1 cellular context compared by ENCODE assay signal in genomic region chr6:155174576-155175174, GRCh38.
TF ChIP-seq lines count a peak whose summit lies in the region.

No MANE protein-coding gene starts in this region.

TF ChIP-seq in HepG2, 621 proteins besides CTCF, POLR2A, EP300 and RAD21 (continued from another document and continues in another):
- TF ChIP-seq ZNF572 (CRISPR knock-in tag; IDR thresholded peaks at IDR 0.05) (0 out of 2 replicates have a peak, but pooled peaks have one; percentile 40), SP140L (CRISPR knock-in tag; IDR thresholded peaks at IDR 0.05; ENCODE audit: borderline replicate concordance) (no peak), MXD4 (CRISPR knock-in tag; IDR thresholded peaks at IDR 0.05) (0 out of 2 replicates have a peak, but pooled peaks have one; percentile 37), ZNF17 (CRISPR knock-in tag; IDR thresholded peaks at IDR 0.05) (no peak), ZNF280B (CRISPR knock-in tag; IDR thresholded peaks at IDR 0.05; ENCODE audit: borderline replicate concordance) (no peak), ZNF660 (CRISPR knock-in tag; IDR thresholded peaks at IDR 0.05; ENCODE audit: borderline replicate concordance, low read depth) (no peak), MEIS1 (CRISPR knock-in tag; IDR thresholded peaks at IDR 0.05; ENCODE audit: borderline replicate concordance) (no peak), NFAT5 (CRISPR knock-in tag; IDR thresholded peaks at IDR 0.05) (no peak), IRF1 (CRISPR knock-in tag; IDR thresholded peaks at IDR 0.05; ENCODE audit: low read depth) (no peak), ZFP36L2 (CRISPR knock-in tag; IDR thresholded peaks at IDR 0.05) (no peak), ZNF703 (CRISPR knock-in tag; IDR thresholded peaks at IDR 0.05; ENCODE audit: borderline replicate concordance) (no peak), ZNF792 (CRISPR knock-in tag; IDR thresholded peaks at IDR 0.05) (no peak), CEBPB (IDR thresholded peaks at IDR 0.05; ENCODE audit: borderline replicate concordance, low read depth, low read length) (no peak), POLR2G (IDR thresholded peaks at IDR 0.05; ENCODE audit: low read depth, low read length) (no peak), RELA (CRISPR knock-in tag; IDR thresholded peaks at IDR 0.05) (0 out of 2 replicates have a peak, but pooled peaks have one; percentile 52), MTF1 (CRISPR knock-in tag; IDR thresholded peaks at IDR 0.05) (no peak), ZNF3 (CRISPR knock-in tag; IDR thresholded peaks at IDR 0.05) (no peak), DBP (CRISPR knock-in tag; IDR thresholded peaks at IDR 0.05; ENCODE audit: not compliant biosample characterization) (no peak), ZNF780A (CRISPR knock-in tag; IDR thresholded peaks at IDR 0.05) (no peak), AKAP8 (CRISPR knock-in tag; IDR thresholded peaks at IDR 0.05) (no peak), TCF7 (IDR thresholded peaks at IDR 0.05; ENCODE audit: low read depth) (no peak), ZNF431 (CRISPR knock-in tag; IDR thresholded peaks at IDR 0.05; ENCODE audit: borderline replicate concordance, low read depth) (no peak), MTERF4 (CRISPR knock-in tag; IDR thresholded peaks at IDR 0.05) (peak; percentile 72; the same call in 1 of the 2 replicates), HOXD1 (CRISPR knock-in tag; IDR thresholded peaks at IDR 0.05) (no peak), THAP7 (CRISPR knock-in tag; IDR thresholded peaks at IDR 0.05) (peak; percentile 57; the same call in 1 of the 2 replicates), ZHX2 (IDR thresholded peaks at IDR 0.05; ENCODE audit: low read depth) (no peak), ZHX2 (CRISPR knock-in tag; IDR thresholded peaks at IDR 0.05; ENCODE audit: borderline replicate concordance) (no peak), KDM2A (CRISPR knock-in tag; IDR thresholded peaks at IDR 0.05; ENCODE audit: borderline replicate concordance, low read depth) (no peak), REPIN1 (CRISPR knock-in tag; IDR thresholded peaks at IDR 0.05; ENCODE audit: borderline replicate concordance, low read depth) (peak; percentile 82), RFX3 (CRISPR knock-in tag; IDR thresholded peaks at IDR 0.05) (no peak), ZNF333 (CRISPR knock-in tag; IDR thresholded peaks at IDR 0.05; ENCODE audit: borderline replicate concordance) (no peak), EED (CRISPR knock-in tag; IDR thresholded peaks at IDR 0.05) (no peak), SMARCC2 (IDR thresholded peaks at IDR 0.05) (no peak), BRCA1 (CRISPR knock-in tag; IDR thresholded peaks at IDR 0.05) (no peak), FOXO4 (CRISPR knock-in tag; conservative IDR thresholded peaks at IDR 0.05) (no peak), ZNF251 (CRISPR knock-in tag; IDR thresholded peaks at IDR 0.05) (no peak), SMC3 (IDR thresholded peaks at IDR 0.05; ENCODE audit: low read length) (peak; percentile 96), PAWR (CRISPR knock-in tag; IDR thresholded peaks at IDR 0.05; ENCODE audit: borderline replicate concordance) (no peak), ZBTB26 (CRISPR knock-in tag; IDR thresholded peaks at IDR 0.05; ENCODE audit: borderline replicate concordance) (no peak), TGIF2 (CRISPR knock-in tag; IDR thresholded peaks at IDR 0.05) (no peak), ZNF501 (CRISPR knock-in tag; IDR thresholded peaks at IDR 0.05) (0 out of 2 replicates have a peak, but pooled peaks have one; percentile 47), AGO1 (IDR thresholded peaks at IDR 0.05; ENCODE audit: low read depth, low read length, poor library complexity, severe bottlenecking) (no peak), PAX8 (CRISPR knock-in tag; IDR thresholded peaks at IDR 0.05; ENCODE audit: borderline replicate concordance) (no peak)
